In genomic region chr5:84862132-84862531, GRCh38 we compare ENCODE assay signal across 1 cellular context.
TF ChIP-seq lines count a peak whose summit lies in the region.

No MANE protein-coding gene starts in this region.

TF ChIP-seq in WTC11, 78 proteins besides CTCF, POLR2A, EP300 and RAD21 (continued from another document):
- no peak for TF ChIP-seq AFF4 (CRISPR knock-in tag; IDR thresholded peaks at IDR 0.05; ENCODE audit: borderline replicate concordance)
- TF ChIP-seq, protein P1, sequence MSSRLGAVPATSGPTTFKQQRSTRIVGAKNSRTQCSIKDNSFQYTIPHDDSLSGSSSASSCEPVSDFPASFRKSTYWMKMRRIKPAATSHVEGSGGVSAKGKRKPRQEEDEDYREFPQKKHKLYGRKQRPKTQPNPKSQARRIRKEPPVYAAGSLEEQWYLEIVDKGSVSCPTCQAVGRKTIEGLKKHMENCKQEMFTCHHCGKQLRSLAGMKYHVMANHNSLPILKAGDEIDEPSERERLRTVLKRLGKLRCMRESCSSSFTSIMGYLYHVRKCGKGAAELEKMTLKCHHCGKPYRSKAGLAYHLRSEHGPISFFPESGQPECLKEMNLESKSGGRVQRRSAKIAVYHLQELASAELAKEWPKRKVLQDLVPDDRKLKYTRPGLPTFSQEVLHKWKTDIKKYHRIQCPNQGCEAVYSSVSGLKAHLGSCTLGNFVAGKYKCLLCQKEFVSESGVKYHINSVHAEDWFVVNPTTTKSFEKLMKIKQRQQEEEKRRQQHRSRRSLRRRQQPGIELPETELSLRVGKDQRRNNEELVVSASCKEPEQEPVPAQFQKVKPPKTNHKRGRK (CRISPR knock-in tag; IDR thresholded peaks at IDR 0.05; ENCODE audit: borderline replicate concordance): no peak
- TF ChIP-seq ERG (CRISPR knock-in tag; IDR thresholded peaks at IDR 0.05): 0 out of 2 replicates have a peak, but pooled peaks have one; percentile 27
- peak; percentile 41 for TF ChIP-seq USF2 (CRISPR knock-in tag; IDR thresholded peaks at IDR 0.05)
- TF ChIP-seq MAX (CRISPR knock-in tag; IDR thresholded peaks at IDR 0.05): peak; percentile 87
- TF ChIP-seq PRRX2 (CRISPR knock-in tag; IDR thresholded peaks at IDR 0.05): no peak
- TF ChIP-seq NR1H2 (CRISPR knock-in tag; IDR thresholded peaks at IDR 0.05): no peak
- no peak for TF ChIP-seq SMAD4 (CRISPR knock-in tag; IDR thresholded peaks at IDR 0.05)
- TF ChIP-seq ZBTB21 (CRISPR knock-in tag; IDR thresholded peaks at IDR 0.05; ENCODE audit: borderline replicate concordance): no peak
